ENCODE assay signal across 25 cellular contexts in the genomic region with DNA sequence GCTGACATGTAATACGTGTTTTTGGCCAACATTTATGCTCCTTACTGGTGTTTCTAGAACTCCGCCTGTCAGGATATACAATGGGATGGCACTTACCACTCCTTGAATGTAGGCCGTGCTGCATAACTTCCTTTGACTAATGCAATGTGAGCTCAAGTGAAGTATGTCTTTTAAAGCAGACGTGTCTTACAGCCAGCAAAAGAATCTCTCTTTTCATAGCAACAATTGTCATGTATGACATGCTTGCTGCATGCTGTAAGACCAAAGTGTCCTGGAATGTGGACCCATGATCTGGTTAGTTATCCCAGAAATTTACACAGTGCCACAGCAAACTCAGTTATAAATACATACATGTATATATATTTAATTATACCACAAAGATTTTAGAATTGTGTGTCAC.
"Had no signal": no experiment of that assay in that cellular context is flagged by ENCODE, and none has a peak within 500 bp of the region (broad histone marks: within the 10 kb centered on the region; RNA-seq: fewer than 3 reads in every experiment).

No MANE protein-coding gene starts in this region.

- H3K27ac ChIP-seq: left ventricle myocardium inferior, pancreas, prostate gland, stomach, testis, thyroid gland, transverse colon, upper lobe of right lung had no signal

- H3K36me3 ChIP-seq: left ventricle myocardium inferior, pancreas, prostate gland, stomach, thyroid gland, transverse colon, upper lobe of right lung had no signal

- H3K27me3 ChIP-seq: pancreas, stomach, testis, thyroid gland, transverse colon, upper lobe of right lung had no signal

- H3K4me3 ChIP-seq: left ventricle myocardium inferior, lung, mucosa of descending colon, pancreas, prostate gland, smooth muscle cell, stomach, testis, thyroid gland, transverse colon, upper lobe of right lung had no signal

- H3K4me2 ChIP-seq: smooth muscle cell had no signal

- DNase-seq: hippocampal formation; kidney; left colon; left ventricle myocardium inferior; midbrain; mucosa of descending colon; naive thymus-derived CD8-positive, alpha-beta T cell; nucleus accumbens; pancreas; posterior cingulate gyrus; retina; right cardiac atrium; stimulated activated CD4-positive, alpha-beta T cell treated with anti-CD3 and anti-CD28 coated beads, Interleukin-1b, Interleukin-23, amount 100 ng/mL, for 48 hours; stimulated activated CD4-positive, alpha-beta T cell treated with anti-CD3 and anti-CD28 coated beads, Interleukin-4, amount 100 ng/mL, for 1 hour; stimulated activated naive B cell treated with anti-CD40 and anti-IgM and Interleukin-4, amounts not matched to agents 10 μg/mL and 1 μg/mL and 100 μg/mL, for 72 hours; stimulated activated naive CD8-positive, alpha-beta T cell treated with anti-CD3 and anti-CD28 coated beads, Interleukin-15, Interleukin-2, amounts not matched to agents 100 U/mL and 50 U/mL, for 24 hours; stomach; testis; thyroid gland; transverse colon; upper lobe of right lung had no signal

- ATAC-seq: left colon; mucosa of descending colon; naive thymus-derived CD8-positive, alpha-beta T cell; pancreas; right cardiac atrium; sciatic nerve; stimulated activated naive B cell treated with anti-CD40 and anti-IgM and Interleukin-4, amounts not matched to agents 10 μg/mL and 1 μg/mL and 100 μg/mL, for 72 hours; stimulated activated naive CD8-positive, alpha-beta T cell treated with anti-CD3 and anti-CD28 coated beads, Interleukin-15, Interleukin-2, amounts not matched to agents 100 U/mL and 50 U/mL, for 24 hours; upper lobe of right lung had no signal

- H3K4me1 ChIP-seq: left ventricle myocardium inferior, pancreas, prostate gland, stomach, testis, thyroid gland, transverse colon, upper lobe of right lung had no signal
